Comparison of ENCODE assay signal across 20 cellular contexts in the genomic region with DNA sequence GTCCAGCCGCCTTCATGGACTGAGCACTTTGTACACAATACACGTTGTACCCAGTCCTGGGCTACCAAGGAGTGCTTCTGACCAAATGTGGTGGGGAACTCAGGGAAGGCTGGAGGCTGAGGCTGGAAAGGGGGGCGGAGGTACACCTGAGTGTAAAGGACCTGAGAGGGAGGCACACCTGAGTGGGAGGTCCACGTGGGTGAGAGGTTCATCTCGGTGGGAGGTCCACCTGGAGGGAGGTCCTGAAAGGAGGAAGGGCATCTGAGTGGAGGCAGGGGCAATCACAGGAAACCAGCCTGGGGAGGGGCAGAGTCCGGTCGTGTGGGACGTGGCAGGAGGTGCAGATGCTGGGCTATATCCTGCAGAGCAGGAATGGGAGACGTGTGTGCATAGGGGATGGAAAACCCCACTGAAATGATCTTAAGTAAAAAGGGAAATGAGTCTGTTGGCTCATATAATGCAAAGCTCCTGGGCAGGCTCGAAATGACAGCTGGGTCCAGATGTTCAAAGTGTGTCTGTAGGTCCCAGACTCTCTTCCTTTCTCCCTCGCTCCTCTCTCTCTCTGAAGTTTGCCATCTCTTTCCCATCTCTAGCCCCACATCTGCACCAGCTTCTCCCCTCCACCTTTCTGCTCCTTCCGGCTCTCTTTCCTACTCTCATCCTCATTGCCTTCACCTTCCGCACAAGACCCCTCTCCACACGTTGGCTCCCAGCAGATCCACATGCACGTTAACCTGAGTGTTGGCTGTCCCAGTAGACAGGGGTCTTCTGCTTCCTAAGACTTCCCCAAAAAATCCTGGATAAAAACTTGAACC.
A peak's percentile ranks its signal among the peaks of the same experiment; 100 is the strongest.
DNase-seq lines count a peak whose midpoint lies in the region; ATAC-seq and TF ChIP-seq lines count a peak whose summit lies in the region.
"Had no signal": no experiment of that assay in that cellular context is flagged by ENCODE, and none has a peak within 500 bp of the region (broad histone marks: within the 10 kb centered on the region; RNA-seq: fewer than 3 reads in every experiment).

No MANE protein-coding gene starts in this region.

- DNase-seq in stimulated activated naive CD8-positive, alpha-beta T cell treated with anti-CD3 and anti-CD28 coated beads, Interleukin-15, amount 100 ng/mL, for 72 hours: no peak
- no peak for DNase-seq in stimulated activated naive CD8-positive, alpha-beta T cell treated with anti-CD3 and anti-CD28 coated beads, Interleukin-15, Interleukin-2, amounts not matched to agents 100 U/mL and 50 U/mL, for 24 hours
- DNase-seq in choroid plexus epithelial cell (ENCODE audit: low read depth) (peak; percentile 33), lower lobe of right lung (no peak), AML-193 (lab: John Stamatoyannopoulos, UW) (no peak), NCI-H524 treated with DMSO at 0.1 percent for 48 hours (lab: John Stamatoyannopoulos, UW) (no peak), midbrain (lab: John Stamatoyannopoulos, UW) (no peak)
- no peak for DNase-seq in activated CD4-positive, alpha-beta T cell treated with anti-CD3 and anti-CD28 coated beads, Interleukin-2, amount 50 U/mL, for 48 hours
- DNase-seq: activated CD4-positive, alpha-beta T cell treated with anti-CD3 and anti-CD28 coated beads for 4 hours; activated naive CD4-positive, alpha-beta T cell treated with anti-CD3 and anti-CD28 coated beads, Interleukin-2, amount 10 ng/mL, durations not matched to agents 7 days and 5 days; body of pancreas; hypothalamus; naive thymus-derived CD4-positive, alpha-beta T cell; NCI-H2081 treated with DMSO at 0.1 percent for 48 hours; NCI-H526; stimulated activated naive CD4-positive, alpha-beta T cell treated with Interleukin-2 at 50 U/mL for 16 hours; uterus had no signal

- no peak overlapping the region for H3K27ac Mint-ChIP-seq in stimulated activated naive CD8-positive, alpha-beta T cell treated with anti-CD3 and anti-CD28 coated beads, Interleukin-15, amount 100 ng/mL, for 72 hours
- H3K27ac Mint-ChIP-seq: activated naive CD4-positive, alpha-beta T cell treated with anti-CD3 and anti-CD28 coated beads, Interleukin-2, amount 10 ng/mL, durations not matched to agents 7 days and 5 days; naive thymus-derived CD4-positive, alpha-beta T cell had no signal

- H3K27ac ChIP-seq in lower lobe of right lung: peak overlapping the region; percentile 67
- H3K27ac ChIP-seq: A549, body of pancreas, prostate gland, uterus had no signal

- H3K27me3 Mint-ChIP-seq in stimulated activated naive CD8-positive, alpha-beta T cell treated with anti-CD3 and anti-CD28 coated beads, Interleukin-15, amount 100 ng/mL, for 72 hours: no peaks in the 10 kb centered on the region

- no peak for TF ChIP-seq CTCF in choroid plexus epithelial cell (conservative IDR thresholded peaks at IDR 0.05; ENCODE audit: low read depth, low read length)
- no peak for TF ChIP-seq CTCF in lower lobe of right lung (IDR thresholded peaks at IDR 0.05)

- no peaks in the 10 kb centered on the region for H3K27me3 ChIP-seq in lower lobe of right lung (ENCODE audit: low read depth)
- H3K27me3 ChIP-seq: body of pancreas, uterus had no signal

- H3K36me3 ChIP-seq in lower lobe of right lung: no peaks in the 10 kb centered on the region
- H3K36me3 ChIP-seq: HAP-1, prostate gland, uterus had no signal

- intact Hi-C loops in lower lobe of right lung (cut with DNase I): no loop called here

- H3K9me3 ChIP-seq in lower lobe of right lung: no peaks in the 10 kb centered on the region
- H3K9me3 ChIP-seq: body of pancreas, HAP-1, prostate gland, uterus had no signal

- H3K4me1 Mint-ChIP-seq in stimulated activated naive CD8-positive, alpha-beta T cell treated with anti-CD3 and anti-CD28 coated beads, Interleukin-15, amount 100 ng/mL, for 72 hours: peaks cover 10% of the 10 kb centered on the region
- H3K4me1 Mint-ChIP-seq: activated naive CD4-positive, alpha-beta T cell treated with anti-CD3 and anti-CD28 coated beads, Interleukin-2, amount 10 ng/mL, durations not matched to agents 7 days and 5 days had no signal

- H3K4me3 ChIP-seq in choroid plexus epithelial cell (ENCODE audit: low read depth, low read length) (no peak overlapping the region), lower lobe of right lung (no peak overlapping the region)
- H3K4me3 ChIP-seq: A549, body of pancreas, HAP-1, prostate gland, uterus had no signal

- no peak overlapping the region for H3K4me3 Mint-ChIP-seq in stimulated activated naive CD8-positive, alpha-beta T cell treated with anti-CD3 and anti-CD28 coated beads, Interleukin-15, amount 100 ng/mL, for 72 hours
- H3K4me3 Mint-ChIP-seq: activated naive CD4-positive, alpha-beta T cell treated with anti-CD3 and anti-CD28 coated beads, Interleukin-2, amount 10 ng/mL, durations not matched to agents 7 days and 5 days had no signal

- H3K4me1 ChIP-seq in lower lobe of right lung: peaks cover 30% of the 10 kb centered on the region
- H3K4me1 ChIP-seq: A549, body of pancreas, HAP-1, prostate gland, uterus had no signal

- H3K9me3 Mint-ChIP-seq in stimulated activated naive CD8-positive, alpha-beta T cell treated with anti-CD3 and anti-CD28 coated beads, Interleukin-15, amount 100 ng/mL, for 72 hours: no peaks in the 10 kb centered on the region
- H3K9me3 Mint-ChIP-seq: activated naive CD4-positive, alpha-beta T cell treated with anti-CD3 and anti-CD28 coated beads, Interleukin-2, amount 10 ng/mL, durations not matched to agents 7 days and 5 days had no signal

- ATAC-seq in stimulated activated naive CD8-positive, alpha-beta T cell treated with anti-CD3 and anti-CD28 coated beads, Interleukin-15, amount 100 ng/mL, for 72 hours: peak; percentile 48
- no peak for ATAC-seq in stimulated activated naive CD8-positive, alpha-beta T cell treated with anti-CD3 and anti-CD28 coated beads, Interleukin-15, Interleukin-2, amounts not matched to agents 100 U/mL and 50 U/mL, for 24 hours
- ATAC-seq in lower lobe of right lung: no peak
- ATAC-seq: naive thymus-derived CD4-positive, alpha-beta T cell had no signal
